In genomic region chr11:20355221-20356219, GRCh38 we compare ENCODE assay signal across 8 cellular contexts. TPM values are rescaled to one million over a fixed set of nuclear protein-coding genes. Genes with fewer than 3 reads are reported as not detected.
DNase-seq lines count a peak whose midpoint lies in the region; TF ChIP-seq lines count a peak whose summit lies in the region.

No MANE protein-coding gene starts in this region.

- intact Hi-C loops in A673 (cut with micrococcal nuclease; ENCODE audit: unreplicated experiment): loop anchor here (1.0 kb wide), 1 partner anchor 227 kb away; no protein-coding TSS in a partner anchor
- intact Hi-C loops in posterior cingulate gyrus (cut with DNase I): loop anchor here (2.0 to 10.0 kb wide), 3 partner anchors 227 to 441 kb away; no protein-coding TSS in a partner anchor

- DNase-seq in A673 (ENCODE audit: low spot score): peak; percentile 59
- peak; percentile 50 for DNase-seq in HFFc6
- DNase-seq in MV-4-11 (lab: John Stamatoyannopoulos, UW): peak; percentile 44
- peak; percentile 22 to 44 for DNase-seq in activated CD4-positive, alpha-beta T cell treated with anti-CD3 and anti-CD28 coated beads for 4 hours
- peak; percentile 59 for DNase-seq in fibroblast of pulmonary artery (ENCODE audit: low read depth)
- peak in 6 of 10 donors; percentile 34 to 89 (median 42) for DNase-seq in posterior cingulate gyrus
- no peak for DNase-seq in KG1 (lab: John Stamatoyannopoulos, UW)

- H3K27ac ChIP-seq in A673 (ENCODE audit: low read depth, low read length, poor library complexity, severe bottlenecking): no peak overlapping the region

- H3K36me3 Mint-ChIP-seq in HFFc6 (ENCODE audit: low read depth): no peaks in the 10 kb centered on the region

- no peaks in the 10 kb centered on the region for H3K4me1 ChIP-seq in A673 (ENCODE audit: insufficient read depth, low read length, poor library complexity, severe bottlenecking)

- no peaks in the 10 kb centered on the region for H3K9me3 ChIP-seq in A673 (ENCODE audit: low read depth, low read length, poor library complexity, severe bottlenecking)

- H3K4me1 Mint-ChIP-seq in HFFc6 (ENCODE audit: low read depth): peaks cover 23% of the 10 kb centered on the region

- CTCF ChIA-PET in A673 (lab: Charles Lee): interaction anchor here (3.8 kb wide), 1 partner anchor 227 kb away, joined by 41 read pairs; no protein-coding TSS in a partner anchor

- POLR2A ChIA-PET in A673 (lab: Charles Lee; ENCODE audit: low non-redundant PET): no interaction called here

- no TSS peak for BruUV-seq in A673 (replicated peaks; lab: Mats Ljungman, UMichigan)

- peak; percentile 68 for TF ChIP-seq CTCF in A673 (conservative IDR thresholded peaks at IDR 0.05; ENCODE audit: low read depth, low read length)
- peak; percentile 73 for TF ChIP-seq CTCF in GM12872 (IDR thresholded peaks at IDR 0.05; ENCODE audit: insufficient read depth, low read depth, low read length)
- peak; percentile 82 for TF ChIP-seq CTCF in HFFc6 (IDR thresholded peaks at IDR 0.05)
- TF ChIP-seq CTCF in fibroblast of pulmonary artery (IDR thresholded peaks at IDR 0.05; ENCODE audit: low read length, missing control alignments): peak; percentile 67

- H3K27ac Mint-ChIP-seq in HFFc6: no peak overlapping the region

- H3K27me3 Mint-ChIP-seq in HFFc6 (ENCODE audit: insufficient read depth): peaks cover 4% of the 10 kb centered on the region; the same call in 1 of the 2 replicates

- no peak overlapping the region for H3K4me3 Mint-ChIP-seq in HFFc6

- H3K27me3 ChIP-seq in A673 (replicated peaks; ENCODE audit: insufficient read depth, low read depth, low read length, poor library complexity): no peaks in the 10 kb centered on the region

- no peaks in the 10 kb centered on the region for H3K36me3 ChIP-seq in A673 (ENCODE audit: insufficient read depth, low read length, poor library complexity, severe bottlenecking)

- no peak overlapping the region for H3K4me3 ChIP-seq in A673 (ENCODE audit: low read depth, low read length, poor library complexity, severe bottlenecking)
- H3K4me3 ChIP-seq in fibroblast of pulmonary artery (replicated peaks; ENCODE audit: low read depth, low read length): no peak overlapping the region

- H3K9me3 Mint-ChIP-seq in HFFc6: no peaks in the 10 kb centered on the region

RNA-seq across cellular contexts. Expression of gene HTATIP2, which starts 8.0 kb away (rescaled TPM):
- total RNA-seq in A673 (2021): 42.8 and 51.6 TPM in 2 replicates
- total RNA-seq in HFFc6 (2021; fragmentation: NEBNext Ultra II Directional; extraction: Animal tissue kit (Norgen Biotek cat#: 25700)): 10 to 100 TPM; 15.0 to 36.0 (median 31.3) TPM

RNA-seq across cellular contexts. Expression of gene PRMT3, which starts 32.0 kb away (rescaled TPM):
- 26.4 and 26.7 TPM in 2 replicates for total RNA-seq in A673 (2021)
- total RNA-seq in HFFc6 (2021; fragmentation: NEBNext Ultra II Directional; extraction: Animal tissue kit (Norgen Biotek cat#: 25700)): 10 to 100 TPM in 5 of 6 experiments, 1 to 10 TPM in 1; 9.6 to 13.2 (median 12.1) TPM
